ENCODE assay signal across 35 cellular contexts in genomic region chrX:70183091-70183490, GRCh38. TPM values are rescaled to one million over a fixed set of nuclear protein-coding genes. Genes with fewer than 3 reads are reported as not detected.
"Had no signal": no experiment of that assay in that cellular context is flagged by ENCODE, and none has a peak within 500 bp of the region (broad histone marks: within the 10 kb centered on the region; RNA-seq: fewer than 3 reads in every experiment).

No MANE protein-coding gene starts in this region.

- H3K27ac ChIP-seq: dorsolateral prefrontal cortex, epithelial cell of prostate, foreskin keratinocyte, gastroesophageal sphincter, heart right ventricle, left lung, neutrophil, parathyroid adenoma, suprapubic skin, vagina had no signal

- H3K4me1 ChIP-seq: foreskin keratinocyte, gastroesophageal sphincter, heart right ventricle, left lung, parathyroid adenoma, suprapubic skin, vagina had no signal

- H3K27me3 ChIP-seq: foreskin keratinocyte, gastroesophageal sphincter, left lung, neutrophil, suprapubic skin, vagina had no signal

- ATAC-seq: esophagus mucosa; foreskin keratinocyte; gastroesophageal sphincter; heart right ventricle; left lung; mucosa of descending colon; natural killer cell treated with Interleukin-12 subunit alpha and Interleukin-12 subunit beta and Interleukin-15 and Interleukin-18, amount 100 ng/mL, for 72 hours; sciatic nerve; stimulated activated naive CD8-positive, alpha-beta T cell treated with anti-CD3 and anti-CD28 coated beads, Interleukin-15, amount 100 ng/mL, for 72 hours had no signal

- H3K9me3 ChIP-seq: gastroesophageal sphincter, heart right ventricle, left lung, mucosa of descending colon, neutrophil, suprapubic skin, vagina had no signal

- DNase-seq: dorsolateral prefrontal cortex; effector CD4-positive, alpha-beta T cell; foreskin keratinocyte; glutamatergic neuron; heart right ventricle; hippocampal formation; left cardiac atrium; left lung; mesenchymal stem cell; mucosa of descending colon; naive B cell; stimulated activated CD4-positive, alpha-beta T cell treated with anti-CD3 and anti-CD28 coated beads, Interleukin-12 subunit alpha, Interleukin-12 subunit beta, amount 100 ng/mL, for 4 hours; stimulated activated CD4-positive, alpha-beta T cell treated with anti-CD3 and anti-CD28 coated beads, Interleukin-1b, Interleukin-23, amount 100 ng/mL, for 48 hours; stimulated activated CD4-positive, alpha-beta T cell treated with anti-CD3 and anti-CD28 coated beads, Interleukin-4, amount 100 ng/mL, for 1 hour; stimulated activated CD8-positive, alpha-beta memory T cell treated with anti-CD3 and anti-CD28 coated beads, Interleukin-4, amount 100 ng/mL, for 48 hours; stimulated activated naive CD4-positive, alpha-beta T cell; stimulated activated naive CD8-positive, alpha-beta T cell treated with anti-CD3 and anti-CD28 coated beads, Interleukin-15, amount 100 ng/mL, for 72 hours; trophoblast cell had no signal

- H3K4me3 ChIP-seq: dorsolateral prefrontal cortex, gastroesophageal sphincter, heart right ventricle, left lung, mucosa of descending colon, smooth muscle cell, suprapubic skin, vagina had no signal

- H3K36me3 ChIP-seq: gastroesophageal sphincter, heart right ventricle, left lung, neutrophil, suprapubic skin, vagina had no signal

RNA-seq across cellular contexts. Expression of gene DGAT2L6, which starts 5.8 kb away (rescaled TPM):
- total RNA-seq: dorsolateral prefrontal cortex; esophagus mucosa; foreskin keratinocyte; gastroesophageal sphincter; heart right ventricle; kidney epithelial cell; left cardiac atrium; left lung; lung microvascular endothelial cell; mesothelial cell of epicardium; mucosa of descending colon; natural killer cell treated with Interleukin-12 subunit alpha and Interleukin-12 subunit beta and Interleukin-15 and Interleukin-18, amount 100 ng/mL, for 72 hours; neural crest cell; osteoblast; progenitor cell of endocrine pancreas; sciatic nerve; smooth muscle cell; ureter; vagina had no signal

RNA-seq across cellular contexts. Expression of gene AWAT1, which starts 51.4 kb away (rescaled TPM):
- total RNA-seq: dorsolateral prefrontal cortex; esophagus mucosa; foreskin keratinocyte; gastroesophageal sphincter; heart right ventricle; kidney epithelial cell; left cardiac atrium; left lung; lung microvascular endothelial cell; mesothelial cell of epicardium; mucosa of descending colon; natural killer cell treated with Interleukin-12 subunit alpha and Interleukin-12 subunit beta and Interleukin-15 and Interleukin-18, amount 100 ng/mL, for 72 hours; neural crest cell; osteoblast; progenitor cell of endocrine pancreas; sciatic nerve; smooth muscle cell; ureter; vagina had no signal
